Comparison of ENCODE assay signal across 1 cellular context in genomic region chr1:167679714-167680113, GRCh38.
TF ChIP-seq lines count a peak whose summit lies in the region.

No MANE protein-coding gene starts in this region.

TF ChIP-seq in HepG2, 621 proteins besides CTCF, POLR2A, EP300 and RAD21 (continued from another document):
- TF ChIP-seq FOXP4 (CRISPR knock-in tag; IDR thresholded peaks at IDR 0.05) (peak; percentile 45; the same call in 1 of the 2 replicates), GATAD2A (CRISPR knock-in tag; IDR thresholded peaks at IDR 0.05) (peak; percentile 49; the same call in 1 of the 2 replicates), FOXA1 (IDR thresholded peaks at IDR 0.05) (no peak), FOXA1 (CRISPR knock-in tag; IDR thresholded peaks at IDR 0.05) (peak; percentile 51), TCF7L2 (IDR thresholded peaks at IDR 0.05; ENCODE audit: low read depth, low read length) (no peak), ZNF331 (CRISPR knock-in tag; IDR thresholded peaks at IDR 0.05) (peak; percentile 23; the same call in 1 of the 2 replicates), RFXAP (CRISPR knock-in tag; IDR thresholded peaks at IDR 0.05; ENCODE audit: borderline replicate concordance) (peak; percentile 96), SOX5 (CRISPR knock-in tag; IDR thresholded peaks at IDR 0.05; ENCODE audit: borderline replicate concordance) (peak; percentile 30; the same call in 1 of the 2 replicates), SOX13 (IDR thresholded peaks at IDR 0.05) (no peak), SOX13 (CRISPR knock-in tag; conservative IDR thresholded peaks at IDR 0.05 in 1 of 2, IDR thresholded peaks at IDR 0.05 in 1 of 2) (peak in 1 of 2 experiments; percentile 31; a peak in 1 of 4 replicates), AFF4 (CRISPR knock-in tag; IDR thresholded peaks at IDR 0.05) (no peak), HMG20A (CRISPR knock-in tag; IDR thresholded peaks at IDR 0.05; ENCODE audit: borderline replicate concordance) (peak; percentile 37; the same call in 1 of the 2 replicates), RFX5 (IDR thresholded peaks at IDR 0.05; ENCODE audit: low read depth, low read length) (peak; percentile 90), ZNF10 (CRISPR knock-in tag; IDR thresholded peaks at IDR 0.05; ENCODE audit: borderline replicate concordance, low read depth) (no peak), CEBPB (IDR thresholded peaks at IDR 0.05; ENCODE audit: borderline replicate concordance, low read depth, low read length) (peak; percentile 79; the same call in 1 of the 2 replicates), SOX6 (IDR thresholded peaks at IDR 0.05) (no peak), SOX6 (CRISPR knock-in tag; IDR thresholded peaks at IDR 0.05) (peak; percentile 21; the same call in 1 of the 2 replicates), ZFX (CRISPR knock-in tag; IDR thresholded peaks at IDR 0.05; ENCODE audit: low read depth) (peak; percentile 44; the same call in 1 of the 2 replicates), FOXA3 (CRISPR knock-in tag; IDR thresholded peaks at IDR 0.05) (peak; percentile 52; the same call in 1 of the 2 replicates), KLF6 (CRISPR knock-in tag; IDR thresholded peaks at IDR 0.05) (no peak), SNAI1 (CRISPR knock-in tag; IDR thresholded peaks at IDR 0.05; ENCODE audit: borderline replicate concordance) (no peak), ZNF704 (CRISPR knock-in tag; IDR thresholded peaks at IDR 0.05; ENCODE audit: borderline replicate concordance) (no peak), PHF21A (CRISPR knock-in tag; IDR thresholded peaks at IDR 0.05) (0 out of 2 replicates have a peak, but pooled peaks have one; percentile 21), CEBPG (CRISPR knock-in tag; IDR thresholded peaks at IDR 0.05) (peak; percentile 83), SAP130 (CRISPR knock-in tag; IDR thresholded peaks at IDR 0.05; ENCODE audit: low read depth) (peak; percentile 16; the same call in 1 of the 2 replicates), ZNF282 (IDR thresholded peaks at IDR 0.05; ENCODE audit: partially characterized antibody) (no peak)
- TF ChIP-seq, protein P1, sequence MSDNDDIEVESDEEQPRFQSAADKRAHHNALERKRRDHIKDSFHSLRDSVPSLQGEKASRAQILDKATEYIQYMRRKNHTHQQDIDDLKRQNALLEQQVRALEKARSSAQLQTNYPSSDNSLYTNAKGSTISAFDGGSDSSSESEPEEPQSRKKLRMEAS (IDR thresholded peaks at IDR 0.05), result peak; percentile 24; the same call in 1 of the 2 replicates
- TF ChIP-seq, protein P2, sequence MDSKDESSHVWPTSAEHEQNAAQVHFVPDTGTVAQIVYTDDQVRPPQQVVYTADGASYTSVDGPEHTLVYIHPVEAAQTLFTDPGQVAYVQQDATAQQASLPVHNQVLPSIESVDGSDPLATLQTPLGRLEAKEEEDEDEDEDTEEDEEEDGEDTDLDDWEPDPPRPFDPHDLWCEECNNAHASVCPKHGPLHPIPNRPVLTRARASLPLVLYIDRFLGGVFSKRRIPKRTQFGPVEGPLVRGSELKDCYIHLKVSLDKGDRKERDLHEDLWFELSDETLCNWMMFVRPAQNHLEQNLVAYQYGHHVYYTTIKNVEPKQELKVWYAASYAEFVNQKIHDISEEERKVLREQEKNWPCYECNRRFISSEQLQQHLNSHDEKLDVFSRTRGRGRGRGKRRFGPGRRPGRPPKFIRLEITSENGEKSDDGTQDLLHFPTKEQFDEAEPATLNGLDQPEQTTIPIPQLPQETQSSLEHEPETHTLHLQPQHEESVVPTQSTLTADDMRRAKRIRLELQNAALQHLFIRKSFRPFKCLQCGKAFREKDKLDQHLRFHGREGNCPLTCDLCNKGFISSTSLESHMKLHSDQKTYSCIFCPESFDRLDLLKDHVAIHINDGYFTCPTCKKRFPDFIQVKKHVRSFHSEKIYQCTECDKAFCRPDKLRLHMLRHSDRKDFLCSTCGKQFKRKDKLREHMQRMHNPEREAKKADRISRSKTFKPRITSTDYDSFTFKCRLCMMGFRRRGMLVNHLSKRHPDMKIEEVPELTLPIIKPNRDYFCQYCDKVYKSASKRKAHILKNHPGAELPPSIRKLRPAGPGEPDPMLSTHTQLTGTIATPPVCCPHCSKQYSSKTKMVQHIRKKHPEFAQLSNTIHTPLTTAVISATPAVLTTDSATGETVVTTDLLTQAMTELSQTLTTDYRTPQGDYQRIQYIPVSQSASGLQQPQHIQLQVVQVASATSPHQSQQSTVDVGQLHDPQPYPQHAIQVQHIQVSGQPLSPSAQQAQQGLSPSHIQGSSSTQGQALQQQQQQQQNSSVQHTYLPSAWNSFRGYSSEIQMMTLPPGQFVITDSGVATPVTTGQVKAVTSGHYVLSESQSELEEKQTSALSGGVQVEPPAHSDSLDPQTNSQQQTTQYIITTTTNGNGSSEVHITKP (CRISPR knock-in tag; IDR thresholded peaks at IDR 0.05; ENCODE audit: low read depth), result peak; percentile 54; the same call in 1 of the 2 replicates
- TF ChIP-seq, protein P3, sequence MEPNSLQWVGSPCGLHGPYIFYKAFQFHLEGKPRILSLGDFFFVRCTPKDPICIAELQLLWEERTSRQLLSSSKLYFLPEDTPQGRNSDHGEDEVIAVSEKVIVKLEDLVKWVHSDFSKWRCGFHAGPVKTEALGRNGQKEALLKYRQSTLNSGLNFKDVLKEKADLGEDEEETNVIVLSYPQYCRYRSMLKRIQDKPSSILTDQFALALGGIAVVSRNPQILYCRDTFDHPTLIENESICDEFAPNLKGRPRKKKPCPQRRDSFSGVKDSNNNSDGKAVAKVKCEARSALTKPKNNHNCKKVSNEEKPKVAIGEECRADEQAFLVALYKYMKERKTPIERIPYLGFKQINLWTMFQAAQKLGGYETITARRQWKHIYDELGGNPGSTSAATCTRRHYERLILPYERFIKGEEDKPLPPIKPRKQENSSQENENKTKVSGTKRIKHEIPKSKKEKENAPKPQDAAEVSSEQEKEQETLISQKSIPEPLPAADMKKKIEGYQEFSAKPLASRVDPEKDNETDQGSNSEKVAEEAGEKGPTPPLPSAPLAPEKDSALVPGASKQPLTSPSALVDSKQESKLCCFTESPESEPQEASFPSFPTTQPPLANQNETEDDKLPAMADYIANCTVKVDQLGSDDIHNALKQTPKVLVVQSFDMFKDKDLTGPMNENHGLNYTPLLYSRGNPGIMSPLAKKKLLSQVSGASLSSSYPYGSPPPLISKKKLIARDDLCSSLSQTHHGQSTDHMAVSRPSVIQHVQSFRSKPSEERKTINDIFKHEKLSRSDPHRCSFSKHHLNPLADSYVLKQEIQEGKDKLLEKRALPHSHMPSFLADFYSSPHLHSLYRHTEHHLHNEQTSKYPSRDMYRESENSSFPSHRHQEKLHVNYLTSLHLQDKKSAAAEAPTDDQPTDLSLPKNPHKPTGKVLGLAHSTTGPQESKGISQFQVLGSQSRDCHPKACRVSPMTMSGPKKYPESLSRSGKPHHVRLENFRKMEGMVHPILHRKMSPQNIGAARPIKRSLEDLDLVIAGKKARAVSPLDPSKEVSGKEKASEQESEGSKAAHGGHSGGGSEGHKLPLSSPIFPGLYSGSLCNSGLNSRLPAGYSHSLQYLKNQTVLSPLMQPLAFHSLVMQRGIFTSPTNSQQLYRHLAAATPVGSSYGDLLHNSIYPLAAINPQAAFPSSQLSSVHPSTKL (CRISPR knock-in tag; IDR thresholded peaks at IDR 0.05), result peak; percentile 50; the same call in 1 of the 2 replicates
